17 cellular contexts compared by ENCODE assay signal in genomic region chr9:135045264-135046155, GRCh38. TPM values are rescaled to one million over a fixed set of nuclear protein-coding genes. Genes with fewer than 3 reads are reported as not detected.
"Had no signal": no experiment of that assay in that cellular context is flagged by ENCODE, and none has a peak within 500 bp of the region (broad histone marks: within the 10 kb centered on the region; RNA-seq: fewer than 3 reads in every experiment).

No MANE protein-coding gene starts in this region.

- H3K36me3 Mint-ChIP-seq: activated naive CD4-positive, alpha-beta T cell treated with anti-CD3 and anti-CD28 coated beads, Interleukin-2, amount 50 U/mL, for 24 hours; natural killer cell treated with Interleukin-12 subunit alpha and Interleukin-12 subunit beta and Interleukin-15 and Interleukin-18, amount 100 ng/mL, for 72 hours had no signal

- H3K27ac Mint-ChIP-seq: activated naive CD4-positive, alpha-beta T cell treated with anti-CD3 and anti-CD28 coated beads, Interleukin-2, amount 50 U/mL, for 24 hours; natural killer cell treated with Interleukin-12 subunit alpha and Interleukin-12 subunit beta and Interleukin-15 and Interleukin-18, amount 100 ng/mL, for 72 hours had no signal

- H3K4me3 ChIP-seq: adrenal gland, cardiac muscle cell, esophagus muscularis mucosa, left lung, ovary, tibial artery had no signal

- H3K27me3 ChIP-seq: cardiac muscle cell, ovary had no signal

- DNase-seq: activated CD4-positive, alpha-beta T cell treated with anti-CD3 and anti-CD28 coated beads, Interleukin-2, amount 50 U/mL, for 1 hour; activated effector memory CD4-positive, alpha-beta T cell treated with anti-CD3 and anti-CD28 coated beads, Interleukin-2, amount 50 U/mL, for 16 hours; activated T-cell treated with anti-CD3 and anti-CD28 coated beads, Interleukin-2, amount 50 U/mL, for 48 hours; hippocampal formation; kidney; mesendoderm; stimulated activated CD4-positive, alpha-beta T cell treated with anti-CD3 and anti-CD28 coated beads, Interleukin-1b, Interleukin-23, amount 100 ng/mL, for 48 hours had no signal

- H3K9me3 ChIP-seq: adrenal gland, esophagus muscularis mucosa, left lung, ovary, tibial artery had no signal

- H3K4me1 ChIP-seq: adrenal gland, esophagus muscularis mucosa, left lung, tibial artery had no signal

- FAIRE-seq: kidney had no signal

- H3K9me3 Mint-ChIP-seq: activated naive CD4-positive, alpha-beta T cell treated with anti-CD3 and anti-CD28 coated beads, Interleukin-2, amount 50 U/mL, for 24 hours; natural killer cell treated with Interleukin-12 subunit alpha and Interleukin-12 subunit beta and Interleukin-15 and Interleukin-18, amount 100 ng/mL, for 72 hours had no signal

- H3K4me3 Mint-ChIP-seq: activated naive CD4-positive, alpha-beta T cell treated with anti-CD3 and anti-CD28 coated beads, Interleukin-2, amount 50 U/mL, for 24 hours; natural killer cell treated with Interleukin-12 subunit alpha and Interleukin-12 subunit beta and Interleukin-15 and Interleukin-18, amount 100 ng/mL, for 72 hours had no signal

- H3K27ac ChIP-seq: adrenal gland, cardiac muscle cell, esophagus muscularis mucosa, left lung, ovary, tibial artery had no signal

- H3K36me3 ChIP-seq: adrenal gland, cardiac muscle cell, esophagus muscularis mucosa, left lung, ovary, tibial artery had no signal

- H3K4me1 Mint-ChIP-seq: activated naive CD4-positive, alpha-beta T cell treated with anti-CD3 and anti-CD28 coated beads, Interleukin-2, amount 50 U/mL, for 24 hours had no signal

- ATAC-seq: left lung, sciatic nerve had no signal

RNA-seq across cellular contexts. Expression of gene OLFM1, which starts 42.0 kb away (rescaled TPM):
- total RNA-seq: natural killer cell treated with Interleukin-12 subunit alpha and Interleukin-12 subunit beta and Interleukin-15 and Interleukin-18, amount 100 ng/mL, for 72 hours; T-helper 2 cell treated with Interferon-gamma antibody and Interleukin-4, amounts not matched to agents 100 ng/mL and 5 ng/mL, for 36 hours had no signal
